10 cellular contexts compared by ENCODE assay signal in genomic region chr6:21005816-21006553, GRCh38.
DNase-seq lines count a peak whose midpoint lies in the region; ATAC-seq and FAIRE-seq lines count a peak whose summit lies in the region.
"Had no signal": no experiment of that assay in that cellular context is flagged by ENCODE, and none has a peak within 500 bp of the region (broad histone marks: within the 10 kb centered on the region; RNA-seq: fewer than 3 reads in every experiment).

No MANE protein-coding gene starts in this region.

- FAIRE-seq in urothelium cell line (lab: Jason Lieb, UNC) = no peak
- FAIRE-seq: colon had no signal

- no peaks in the 10 kb centered on the region for H3K27me3 Mint-ChIP-seq in activated naive CD8-positive, alpha-beta T cell treated with anti-CD3 and anti-CD28 coated beads, Interleukin-2, amount 50 U/mL, for 24 hours
- H3K27me3 Mint-ChIP-seq in activated naive CD8-positive, alpha-beta T cell treated with anti-CD3 and anti-CD28 coated beads for 36 hours = no peaks in the 10 kb centered on the region
- H3K27me3 Mint-ChIP-seq in T-cell = no peaks in the 10 kb centered on the region

- H3K27ac Mint-ChIP-seq in activated naive CD8-positive, alpha-beta T cell treated with anti-CD3 and anti-CD28 coated beads, Interleukin-2, amount 50 U/mL, for 24 hours = no peak overlapping the region
- H3K27ac Mint-ChIP-seq in activated naive CD8-positive, alpha-beta T cell treated with anti-CD3 and anti-CD28 coated beads for 36 hours = no peak overlapping the region
- no peak overlapping the region for H3K27ac Mint-ChIP-seq in T-cell

- peaks cover 3% of the 10 kb centered on the region for H3K4me1 Mint-ChIP-seq in activated naive CD8-positive, alpha-beta T cell treated with anti-CD3 and anti-CD28 coated beads, Interleukin-2, amount 50 U/mL, for 24 hours
- H3K4me1 Mint-ChIP-seq in activated naive CD8-positive, alpha-beta T cell treated with anti-CD3 and anti-CD28 coated beads for 36 hours = peaks cover 3% of the 10 kb centered on the region
- H3K4me1 Mint-ChIP-seq in T-cell = no peaks in the 10 kb centered on the region

- no peak for DNase-seq in activated naive CD8-positive, alpha-beta T cell treated with anti-CD3 and anti-CD28 coated beads, Interleukin-2, amount 50 U/mL, for 24 hours
- DNase-seq in activated naive CD8-positive, alpha-beta T cell treated with anti-CD3 and anti-CD28 coated beads for 36 hours = no peak
- peak; percentile 33 for DNase-seq in NCI-H69 (lab: John Stamatoyannopoulos, UW)
- peak; percentile 41 for DNase-seq in urothelium cell line (ENCODE audit: low spot score)
- no peak for DNase-seq in activated T-cell treated with anti-CD3 and anti-CD28 coated beads for 4 hours
- no peak for DNase-seq in T-cell
- DNase-seq: midbrain had no signal

- H3K4me3 Mint-ChIP-seq in activated naive CD8-positive, alpha-beta T cell treated with anti-CD3 and anti-CD28 coated beads, Interleukin-2, amount 50 U/mL, for 24 hours = no peak overlapping the region
- H3K4me3 Mint-ChIP-seq in activated naive CD8-positive, alpha-beta T cell treated with anti-CD3 and anti-CD28 coated beads for 36 hours = no peak overlapping the region
- H3K4me3 Mint-ChIP-seq in T-cell = no peak overlapping the region

- CTCF ChIA-PET in T-cell (lab: Charles Lee) = interaction anchor here in 1 of 2 donors (0.6 kb wide), 1 partner anchor 15 kb away, joined by 3 read pairs; no protein-coding TSS in a partner anchor

- H3K9me3 Mint-ChIP-seq in activated naive CD8-positive, alpha-beta T cell treated with anti-CD3 and anti-CD28 coated beads, Interleukin-2, amount 50 U/mL, for 24 hours = peaks cover 11% of the 10 kb centered on the region
- peaks cover 15% of the 10 kb centered on the region for H3K9me3 Mint-ChIP-seq in activated naive CD8-positive, alpha-beta T cell treated with anti-CD3 and anti-CD28 coated beads for 36 hours
- H3K9me3 Mint-ChIP-seq in T-cell = peaks cover 4 to 11% (median 7%) of the 10 kb centered on the region in 3 donors

- peak; percentile 24 for ATAC-seq in activated naive CD8-positive, alpha-beta T cell treated with anti-CD3 and anti-CD28 coated beads, Interleukin-2, amount 50 U/mL, for 24 hours
- peak; percentile 90 for ATAC-seq in esophagus mucosa
- ATAC-seq in T-cell (replicated peaks in 1 of 4) = no peak
- no peak for ATAC-seq in GM21737 (IDR thresholded peaks at IDR 0.05; ENCODE audit: unreplicated experiment)

- H3K36me3 Mint-ChIP-seq in activated naive CD8-positive, alpha-beta T cell treated with anti-CD3 and anti-CD28 coated beads, Interleukin-2, amount 50 U/mL, for 24 hours (ENCODE audit: low read depth) = peaks cover 57% of the 10 kb centered on the region
- H3K36me3 Mint-ChIP-seq in activated naive CD8-positive, alpha-beta T cell treated with anti-CD3 and anti-CD28 coated beads for 36 hours = peaks cover 66% of the 10 kb centered on the region
- H3K36me3 Mint-ChIP-seq in T-cell = peaks cover 76% of the 10 kb centered on the region

- POLR2A ChIA-PET in T-cell (lab: Charles Lee) = no interaction called here

Comparison
In these comparisons a context has a peak if more than half of its experiments do, and no peak if none do; other contexts are left out.
1. ATAC-seq: peak in activated naive CD8-positive, alpha-beta T cell treated with anti-CD3 and anti-CD28 coated beads, Interleukin-2, amount 50 U/mL, for 24 hours (single experiment) and esophagus mucosa (single experiment); none in T-cell (0 of 4) and GM21737 (single experiment).
2. DNase-seq: peak in NCI-H69 (single experiment) and urothelium cell line (single experiment); none in activated naive CD8-positive, alpha-beta T cell treated with anti-CD3 and anti-CD28 coated beads, Interleukin-2, amount 50 U/mL, for 24 hours (single experiment), activated naive CD8-positive, alpha-beta T cell treated with anti-CD3 and anti-CD28 coated beads for 36 hours (single experiment), activated T-cell treated with anti-CD3 and anti-CD28 coated beads for 4 hours (single experiment) and T-cell (0 of 34).